ENCODE assay signal across 20 cellular contexts in the genomic region with DNA sequence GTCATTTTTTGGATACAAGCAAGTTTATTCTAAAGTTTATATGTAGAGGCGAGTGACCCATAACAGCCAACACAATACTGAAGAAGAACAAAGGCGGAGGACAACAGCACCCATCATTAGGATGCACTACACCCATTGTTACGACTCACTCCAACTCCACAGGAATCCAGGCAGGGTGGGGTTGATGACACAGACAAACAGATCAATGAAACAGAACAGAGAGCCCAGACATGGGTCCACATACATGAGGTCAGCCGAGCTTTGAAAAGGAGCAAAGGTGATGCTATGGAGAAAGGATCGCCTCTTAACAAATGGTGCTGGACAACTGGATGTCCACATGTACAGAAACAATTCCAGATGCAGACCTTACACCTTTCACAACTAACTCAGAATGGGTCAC.
"Had no signal": no experiment of that assay in that cellular context is flagged by ENCODE, and none has a peak within 500 bp of the region (broad histone marks: within the 10 kb centered on the region; RNA-seq: fewer than 3 reads in every experiment).

No MANE protein-coding gene starts in this region.

- FAIRE-seq: RCC 7860 had no signal

- H3K4me2 ChIP-seq: SK-N-SH had no signal

- H3K4me1 Mint-ChIP-seq: IgD-negative memory B cell had no signal

- H3K9ac ChIP-seq: SK-N-SH had no signal

- H3K27ac Mint-ChIP-seq: IgD-negative memory B cell had no signal

- DNase-seq: KBM-7, MV-4-11, NCI-H1048, NCI-H1105, NCI-H1436 treated with DMSO at 0.1 percent for 48 hours, NCI-H187, NCI-H2029, NCI-H2081 treated with DMSO at 0.1 percent for 48 hours, NCI-H2171, NCI-H226, NCI-H524, NCI-H526 treated with DMSO at 0.1 percent for 48 hours, NCI-H774, Right ventricle myocardium superior, RPMI8226, SIG-M5, SK-N-SH, T-helper 1 cell had no signal

- H3K27me3 Mint-ChIP-seq: IgD-negative memory B cell had no signal
